ENCODE assay signal across 5 cellular contexts in the genomic region with DNA sequence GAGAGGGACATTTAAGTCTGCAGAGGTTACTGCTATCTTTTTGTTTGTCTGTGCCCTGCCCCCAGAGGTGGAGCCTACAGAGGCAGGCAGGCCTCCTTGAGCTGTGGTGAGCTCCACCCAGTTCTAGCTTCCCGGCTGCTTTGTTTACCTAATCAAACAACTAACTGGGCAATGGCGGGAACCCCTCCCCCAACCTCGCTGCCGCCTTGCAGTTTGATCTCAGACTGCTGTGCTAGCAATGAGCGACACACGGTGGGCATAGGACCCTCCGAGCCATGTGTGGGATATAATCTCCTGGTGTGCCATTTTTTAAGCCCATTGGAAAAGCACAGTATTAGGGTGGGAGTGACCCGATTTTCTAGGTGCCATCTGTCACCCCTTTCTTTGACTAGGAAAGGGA.
DNase-seq lines count a peak whose midpoint lies in the region; FAIRE-seq and TF ChIP-seq lines count a peak whose summit lies in the region.
"Not testable (repeated sequence)": the region's sequence is repeated elsewhere in the genome, so short reads cannot be mapped to it uniquely, and the experiment has no call there.

No MANE protein-coding gene starts in this region.

- not testable (repeated sequence) for H3K36me3 ChIP-seq in Caco-2 (ENCODE audit: control insufficient read depth, insufficient read depth, low read length); H1 (ENCODE audit: control insufficient read depth in 2 of 4, insufficient read depth in 4 of 4, low read length in 3 of 4); stomach

- not testable (repeated sequence) for H2BK15ac ChIP-seq in H1 (ENCODE audit: low read length)

- not testable (repeated sequence) for H3K56ac ChIP-seq in H1 (replicated peaks; ENCODE audit: insufficient read length, low read depth, low read length)

- H3K4me3 Mint-ChIP-seq in Caco-2 (ENCODE audit: unreplicated experiment) = not testable (repeated sequence)

- not testable (repeated sequence) for H2BK5ac ChIP-seq in H1 (ENCODE audit: low read depth, low read length)

- intact Hi-C loops in Caco-2 (cut with micrococcal nuclease; ENCODE audit: unreplicated experiment); stomach (cut with DNase I; ENCODE audit: low total_unique reads): not testable (repeated sequence)

- not testable (repeated sequence) for H3K23ac ChIP-seq in H1 (ENCODE audit: insufficient read length)

- not testable (repeated sequence) for TF ChIP-seq POLR2A in H1 (IDR thresholded peaks at IDR 0.05; ENCODE audit: control extremely low read depth in 1 of 2, low read depth in 2 of 2, low read length in 2 of 2); stomach (IDR thresholded peaks at IDR 0.05)

- not testable (repeated sequence) for H3K9ac ChIP-seq in H1 (replicated peaks in 1 of 4; ENCODE audit: extremely low read depth in 1 of 4, low read depth in 3 of 4, low read length in 3 of 4)

- H3K4me2 ChIP-seq in H1 (ENCODE audit: insufficient read depth in 1 of 2, low read depth in 2 of 2, low read length in 2 of 2) = not testable (repeated sequence)

- TF ChIP-seq EP300 in H1 (IDR thresholded peaks at IDR 0.05; ENCODE audit: borderline replicate concordance in 1 of 2, low read depth in 2 of 2, low read length in 2 of 2); stomach (IDR thresholded peaks at IDR 0.05): not testable (repeated sequence)

- not testable (repeated sequence) for TF ChIP-seq CTCF in C4-2B (conservative IDR thresholded peaks at IDR 0.05); Caco-2 (IDR thresholded peaks at IDR 0.05; ENCODE audit: insufficient read depth in 1 of 2, low read depth in 1 of 2, low read length in 1 of 2, severe bottlenecking in 1 of 2, unreplicated experiment in 1 of 2); H1 (IDR thresholded peaks at IDR 0.05; ENCODE audit: control extremely low read depth in 1 of 3, insufficient read depth in 1 of 3, low read depth in 1 of 3, low read length in 3 of 3); stomach (IDR thresholded peaks at IDR 0.05)

- H4K91ac ChIP-seq in H1 (replicated peaks; ENCODE audit: insufficient read length, low read length) = not testable (repeated sequence)

- not testable (repeated sequence) for H3K9me3 Mint-ChIP-seq in Caco-2 (ENCODE audit: unreplicated experiment)

- not testable (repeated sequence) for H4K20me1 ChIP-seq in H1 (replicated peaks in 1 of 2; ENCODE audit: control insufficient read depth in 1 of 2, insufficient read depth in 2 of 2, low read length in 2 of 2)

- not testable (repeated sequence) for FAIRE-seq in H1 (lab: Jason Lieb, UNC)

- not testable (repeated sequence) for H3K4me3 ChIP-seq in Caco-2 (ENCODE audit: low read depth, low read length); H1 (ENCODE audit: extremely low read depth in 1 of 4, insufficient read depth in 2 of 4, low read depth in 3 of 4, low read length in 4 of 4); stomach

- not testable (repeated sequence) for H2AK5ac ChIP-seq in H1 (ENCODE audit: low read depth, low read length)

- DNase-seq in Caco-2; H1 (ENCODE audit: low read depth in 1 of 2, low spot score in 2 of 2): not testable (repeated sequence)
- DNase-seq in NCI-H748 (lab: John Stamatoyannopoulos, UW; ENCODE audit: unreplicated experiment) = peak; percentile 7
- DNase-seq in stomach = peak; percentile 52

- H3K9me3 ChIP-seq in Caco-2 (peaks cover 13% of the 10 kb centered on the region), H1 (ENCODE audit: insufficient read depth in 2 of 2, low read depth in 1 of 2, low read length in 1 of 2) (peaks cover 13 to 16% of the 10 kb centered on the region in 2 experiments)
- not testable (repeated sequence) for H3K9me3 ChIP-seq in stomach

- not testable (repeated sequence) for H4K8ac ChIP-seq in H1 (ENCODE audit: extremely low read depth, insufficient read depth, low read length)

- H2BK12ac ChIP-seq in H1 (ENCODE audit: low read depth, low read length) = not testable (repeated sequence)

- H3K27ac Mint-ChIP-seq in Caco-2 (ENCODE audit: unreplicated experiment) = peak overlapping the region; percentile 99

- 99% methylated on average over 7 of the region's 8 CpGs; no CpG with 5 or more reads in 1 of the 2 experiments for WGBS in H1 (ENCODE audit: extremely low coverage in 1 of 2, insufficient coverage in 1 of 2, insufficient read length in 1 of 2, insufficient replicate concordance in 2 of 2, low coverage in 1 of 2, low lambda C conversion rate in 2 of 2, missing lambda C conversion rate in 1 of 2), 2 experiments
- 60 to 87% (median 73%) methylated on average over 8 of the region's 8 CpGs for WGBS in stomach, 5 donors

- 0 out of 2 replicates have a peak overlapping the region, but pooled peaks have one; percentile 80 for H2BK20ac ChIP-seq in H1 (ENCODE audit: low read length)

- not testable (repeated sequence) for H3K18ac ChIP-seq in H1 (ENCODE audit: extremely low read depth, low read length)

- H3K79me2 ChIP-seq in H1 (ENCODE audit: control insufficient read depth in 1 of 2, insufficient read depth in 2 of 2, low read length in 2 of 2) = not testable (repeated sequence)

- CTCF ChIA-PET in Caco-2 (lab: Charles Lee) = not testable (repeated sequence)
- CTCF ChIA-PET in H1 (lab: Charles Lee; ENCODE audit: partially characterized antibody) = interaction anchor here (0.9 kb wide), 1 partner anchor 62 kb away, joined by 3 read pairs; no protein-coding TSS in a partner anchor

- not testable (repeated sequence) for H2AFZ ChIP-seq in H1 (ENCODE audit: low read length)

- H4K5ac ChIP-seq in H1 (ENCODE audit: insufficient read length, low read depth, low read length) = not testable (repeated sequence)

- H3K4me1 ChIP-seq in Caco-2 (peaks cover 26% of the 10 kb centered on the region), H1 (replicated peaks in 1 of 4; ENCODE audit: control insufficient read depth in 3 of 4, insufficient read depth in 4 of 4, low read length in 3 of 4) (peaks cover 11 to 14% (median 11%) of the 10 kb centered on the region in 4 experiments), stomach (peaks cover 9 to 26% (median 16%) of the 10 kb centered on the region in 4 donors)

- H3K27me3 Mint-ChIP-seq in Caco-2 (ENCODE audit: insufficient read depth, unreplicated experiment) = not testable (repeated sequence)

- not testable (repeated sequence) for TF ChIP-seq RAD21 in H1 (IDR thresholded peaks at IDR 0.05 in 1 of 2, conservative IDR thresholded peaks at IDR 0.05 in 1 of 2; ENCODE audit: low read depth in 2 of 2, low read length in 2 of 2)

- not testable (repeated sequence) for H3K4ac ChIP-seq in H1 (replicated peaks; ENCODE audit: insufficient read length, low read depth, low read length)

- not testable (repeated sequence) for BruUV-seq in Caco-2 (replicated peaks; lab: Mats Ljungman, UMichigan)

- H2BK120ac ChIP-seq in H1 (replicated peaks; ENCODE audit: low read depth, low read length) = not testable (repeated sequence)

- H3K27ac ChIP-seq in C4-2B = peak overlapping the region; percentile 43
- not testable (repeated sequence) for H3K27ac ChIP-seq in H1 (ENCODE audit: low read depth, low read length); stomach

- not testable (repeated sequence) for H3K23me2 ChIP-seq in H1 (ENCODE audit: low read depth, low read length)

- H3K79me1 ChIP-seq in H1 (ENCODE audit: low read depth, low read length) = not testable (repeated sequence)

- POLR2A ChIA-PET in Caco-2 (lab: Charles Lee); H1 (lab: Charles Lee; ENCODE audit: partially characterized antibody): not testable (repeated sequence)

- peaks cover 28% of the 10 kb centered on the region for H3K4me1 Mint-ChIP-seq in Caco-2 (ENCODE audit: low read depth, unreplicated experiment)

- peaks cover 12% of the 10 kb centered on the region for H3K36me3 Mint-ChIP-seq in Caco-2 (ENCODE audit: insufficient read depth, unreplicated experiment)

- H3K14ac ChIP-seq in H1 (ENCODE audit: insufficient read length) = not testable (repeated sequence)

- H3K27me3 ChIP-seq in Caco-2 (replicated peaks; ENCODE audit: control insufficient read depth, insufficient read depth, low read length); H1 (replicated peaks in 1 of 4; ENCODE audit: control insufficient read depth in 3 of 4, extremely low read depth in 1 of 4, insufficient read depth in 3 of 4, low read length in 3 of 4); stomach: not testable (repeated sequence)
